ENCODE assay signal across 12 cellular contexts in genomic region chrX:47530054-47530453, GRCh38.
"Had no signal": no experiment of that assay in that cellular context is flagged by ENCODE, and none has a peak within 500 bp of the region (broad histone marks: within the 10 kb centered on the region; RNA-seq: fewer than 3 reads in every experiment).

No MANE protein-coding gene starts in this region.

- ATAC-seq: activated CD8-positive, alpha-beta memory T cell treated with anti-CD3 and anti-CD28 coated beads, Interleukin-2, amount 10 ng/mL, durations not matched to agents 7 days and 5 days; activated T-cell treated with anti-CD3 and anti-CD28 coated beads, Interleukin-2, amount 50 U/mL, for 4 hours; gastroesophageal sphincter; pancreas had no signal

- H3K4me3 ChIP-seq: gastroesophageal sphincter, hepatocyte, neural progenitor cell, pancreas, thyroid gland had no signal

- H3K4me1 ChIP-seq: gastroesophageal sphincter, neural progenitor cell, pancreas, thyroid gland had no signal

- H3K27me3 ChIP-seq: gastroesophageal sphincter, hepatocyte, neural progenitor cell, pancreas, thyroid gland had no signal

- DNase-seq: activated CD4-positive, alpha-beta T cell treated with anti-CD3 and anti-CD28 coated beads, Interleukin-2, amount 50 U/mL, for 48 hours; activated CD4-positive, CD25-positive, alpha-beta regulatory T cell treated with anti-CD3 and anti-CD28 coated beads, Interleukin-2, amount 50 U/mL, for 72 hours; activated CD8-positive, alpha-beta memory T cell treated with anti-CD3 and anti-CD28 coated beads, Interleukin-2, amount 10 ng/mL, durations not matched to agents 7 days and 5 days; activated effector memory CD4-positive, alpha-beta T cell treated with anti-CD3 and anti-CD28 coated beads, Interleukin-2, amount 50 U/mL, for 16 hours; activated T-cell treated with anti-CD3 and anti-CD28 coated beads, Interleukin-2, amount 50 U/mL, for 4 hours; amygdala; effector memory CD4-positive, alpha-beta T cell; pancreas; thyroid gland had no signal

- H3K36me3 ChIP-seq: gastroesophageal sphincter, neural progenitor cell, pancreas, thyroid gland had no signal

- H3K9me3 ChIP-seq: gastroesophageal sphincter, pancreas, thyroid gland had no signal

- H3K27ac ChIP-seq: gastroesophageal sphincter, hepatocyte, neural progenitor cell, pancreas, thyroid gland had no signal
